Comparison of ENCODE assay signal across 1 cellular context in the genomic region with DNA sequence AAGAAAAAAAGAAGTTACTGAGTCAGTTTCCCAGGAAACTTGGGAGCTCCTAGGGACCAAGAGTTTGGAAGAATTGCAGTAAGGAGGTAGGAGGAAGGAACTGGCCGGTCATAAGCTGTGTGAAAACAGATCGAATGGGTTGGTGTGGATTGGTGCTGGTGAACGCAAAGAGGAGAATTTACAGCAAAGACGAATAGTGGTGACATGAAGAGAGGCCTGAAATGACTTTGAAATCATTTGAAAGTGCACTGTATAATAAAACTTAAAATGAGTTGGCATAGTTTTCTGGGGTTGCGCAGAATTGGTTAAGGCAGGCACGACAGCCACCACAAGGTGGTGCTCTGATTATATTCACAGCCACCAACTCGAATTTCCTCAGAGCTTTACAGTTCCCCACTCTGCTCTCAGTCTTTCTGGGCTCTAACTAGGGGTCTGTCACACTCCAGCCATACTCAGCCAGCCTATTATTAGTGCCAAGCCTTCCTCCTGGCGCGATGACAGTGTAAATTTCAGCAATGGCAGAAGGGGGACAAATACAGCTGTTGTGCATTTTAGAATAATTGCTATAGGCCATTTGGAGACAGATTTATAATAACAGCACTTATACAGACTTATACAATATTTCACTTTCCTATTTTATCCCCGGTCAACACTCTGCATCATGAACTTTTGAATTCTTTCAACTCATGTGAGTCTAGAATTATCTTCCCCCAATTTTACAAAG.
TF ChIP-seq lines count a peak whose summit lies in the region.

No MANE protein-coding gene starts in this region.

TF ChIP-seq in HCT116, 20 proteins besides CTCF, POLR2A, EP300 and RAD21:
- TF ChIP-seq ZBTB33 (IDR thresholded peaks at IDR 0.05; ENCODE audit: extremely low read depth, insufficient replicate concordance, low read length) (no peak), MAX (IDR thresholded peaks at IDR 0.05) (no peak), SP1 (IDR thresholded peaks at IDR 0.05; ENCODE audit: low read depth) (no peak), YY1 (IDR thresholded peaks at IDR 0.05; ENCODE audit: extremely low read depth, insufficient replicate concordance, low read depth, low read length) (no peak), CEBPB (IDR thresholded peaks at IDR 0.05; ENCODE audit: low read depth) (no peak), REST (IDR thresholded peaks at IDR 0.05; ENCODE audit: low read depth) (no peak), ELF1 (IDR thresholded peaks at IDR 0.05; ENCODE audit: borderline replicate concordance, low read depth) (no peak), EZH2phosphoT487 (IDR thresholded peaks at IDR 0.05; ENCODE audit: borderline replicate concordance) (no peak), FOSL1 (IDR thresholded peaks at IDR 0.05; ENCODE audit: low read depth) (no peak), TCF7L2 (IDR thresholded peaks at IDR 0.05; ENCODE audit: borderline replicate concordance, extremely low read depth, insufficient read depth, insufficient read length) (no peak), ZNF274 (IDR thresholded peaks at IDR 0.05; ENCODE audit: low read depth, low read length) (no peak), POLR2AphosphoS5 (IDR thresholded peaks at IDR 0.05; ENCODE audit: low read depth, low read length) (no peak), SIN3A (IDR thresholded peaks at IDR 0.05; ENCODE audit: low read depth) (no peak), EGR1 (IDR thresholded peaks at IDR 0.05; ENCODE audit: low read depth) (no peak), SRF (IDR thresholded peaks at IDR 0.05; ENCODE audit: low read depth) (no peak), EZH2 (IDR thresholded peaks at IDR 0.05) (no peak), JUND (IDR thresholded peaks at IDR 0.05) (no peak), ZFX (IDR thresholded peaks at IDR 0.05) (no peak), CBX3 (IDR thresholded peaks at IDR 0.05; ENCODE audit: low read depth) (no peak)
- TF ChIP-seq, protein P1, sequence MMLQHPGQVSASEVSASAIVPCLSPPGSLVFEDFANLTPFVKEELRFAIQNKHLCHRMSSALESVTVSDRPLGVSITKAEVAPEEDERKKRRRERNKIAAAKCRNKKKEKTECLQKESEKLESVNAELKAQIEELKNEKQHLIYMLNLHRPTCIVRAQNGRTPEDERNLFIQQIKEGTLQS (IDR thresholded peaks at IDR 0.05), result no peak
